8 cellular contexts compared by ENCODE assay signal in the genomic region with DNA sequence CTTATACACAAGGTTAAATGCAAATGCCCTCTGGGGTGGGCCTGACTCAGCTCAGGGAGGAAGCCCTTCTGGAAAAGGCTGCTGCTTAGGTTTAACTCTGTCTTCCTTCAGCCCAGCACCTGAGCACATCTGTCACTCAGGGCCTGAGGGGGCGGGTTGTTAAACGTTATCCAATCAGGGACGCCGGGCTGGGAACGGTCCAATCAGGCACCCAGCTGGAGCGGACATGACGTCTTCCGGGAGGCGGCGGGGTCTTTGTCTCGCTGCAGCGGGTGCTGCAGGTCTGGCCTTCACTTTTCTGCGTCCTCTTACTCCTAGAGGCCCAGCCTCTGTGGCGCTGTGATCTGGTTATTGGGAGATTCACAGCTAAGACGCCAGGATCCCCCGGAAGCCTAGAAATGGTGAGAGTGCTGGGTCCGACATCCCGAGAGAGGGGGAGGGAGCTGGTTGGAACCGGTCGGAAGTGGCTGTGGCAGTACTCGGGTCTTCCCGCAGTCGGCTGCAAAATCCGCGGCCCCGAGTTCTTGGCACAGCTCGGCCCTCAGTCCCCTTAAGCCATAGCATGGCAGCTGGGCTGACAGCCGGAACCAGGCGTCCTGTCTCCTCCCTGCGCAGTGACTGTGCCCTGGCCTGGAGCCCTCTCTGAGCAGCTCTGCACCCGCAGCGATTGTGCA. TPM values are rescaled to one million over a fixed set of nuclear protein-coding genes. Genes with fewer than 3 reads are reported as not detected.
A peak's percentile ranks its signal among the peaks of the same experiment; 100 is the strongest.
DNase-seq lines count a peak whose midpoint lies in the region; ATAC-seq and TF ChIP-seq lines count a peak whose summit lies in the region.

A gene (plus strand): TSS at position 258 of the 674 bp plus-strand sequence. CDS start 141 bp downstream, at position 399.

- POLR2A ChIA-PET in PC-3 (lab: Charles Lee; ENCODE audit: unreplicated experiment) = interaction anchor here (0.7 to 1.0 kb wide), 2 partner anchors 129 to 819 kb away, joined by 3 to 5 read pairs; a partner anchor contains a TSS

- intact Hi-C loops in PC-3 (cut with micrococcal nuclease) = loop anchor here (1.0 to 10.0 kb wide), 3 partner anchors 108 to 231 kb away; a partner anchor contains a TSS

- H3K36me3 ChIP-seq in PC-3 (ENCODE audit: low read depth, low read length) = peaks cover 8% of the 10 kb centered on the region; the same call in 1 of the 2 replicates
- no peaks in the 10 kb centered on the region for H3K36me3 ChIP-seq in esophagus (ENCODE audit: control insufficient read depth in 2 of 2, insufficient read depth in 2 of 2, low read length in 1 of 2)
- peaks cover 0 to 1% of the 10 kb centered on the region in 2 donors for H3K36me3 ChIP-seq in mucosa of rectum (ENCODE audit: control insufficient read depth in 2 of 2, insufficient read depth in 2 of 2, low read length in 2 of 2)

- no peaks in the 10 kb centered on the region for H3K9me2 ChIP-seq in PC-3 (replicated peaks; ENCODE audit: low read length)

- H3F3A ChIP-seq in PC-3 (ENCODE audit: low read length, unreplicated experiment) = no peaks in the 10 kb centered on the region

- BruUV-seq in PC-3 (replicated peaks; lab: Mats Ljungman, UMichigan) = no TSS peak

- H3K9ac ChIP-seq in PC-3 (ENCODE audit: low read length) (peak within 1 kb of the TSS; percentile 88), mucosa of rectum (ENCODE audit: low read depth in 1 of 2, low read length in 2 of 2) (peak within 1 kb of the TSS; percentile 87 to 89)

- no peaks in the 10 kb centered on the region for H4K20me1 ChIP-seq in PC-3 (ENCODE audit: low read length)

- peaks cover 32% of the 10 kb centered on the region for H3K4me1 Mint-ChIP-seq in activated T-cell treated with anti-CD3 and anti-CD28 coated beads, Interleukin-2, amount 50 U/mL, for 24 hours (ENCODE audit: low read depth)

- H3K27me3 Mint-ChIP-seq in activated T-cell treated with anti-CD3 and anti-CD28 coated beads, Interleukin-2, amount 50 U/mL, for 24 hours = no peaks in the 10 kb centered on the region

- peaks cover 37% of the 10 kb centered on the region for H3K79me2 ChIP-seq in PC-3 (ENCODE audit: low read length)

- H3K27me3 ChIP-seq in PC-3 (ENCODE audit: low read length) = no peaks in the 10 kb centered on the region
- no peaks in the 10 kb centered on the region for H3K27me3 ChIP-seq in esophagus (ENCODE audit: control insufficient read depth in 1 of 2, insufficient read depth in 2 of 2, low read length in 2 of 2)
- H3K27me3 ChIP-seq in mucosa of rectum (ENCODE audit: control insufficient read depth in 2 of 2, insufficient read depth in 2 of 2, low read length in 2 of 2) = no peaks in the 10 kb centered on the region

- peak within 1 kb of the TSS; percentile 93 for H3K4me3 ChIP-seq in Jurkat, Clone E6-1 (ENCODE audit: low read length)
- H3K4me3 ChIP-seq in PC-3 (ENCODE audit: low read length) (peak within 1 kb of the TSS; percentile 98), esophagus (ENCODE audit: low read depth in 1 of 2, low read length in 2 of 2) (peak within 1 kb of the TSS; percentile 72 to 89), mucosa of rectum (ENCODE audit: low read length in 2 of 2) (peak within 1 kb of the TSS; percentile 87 to 94)

- 0% methylated on average over 32 of the region's 32 CpGs for WGBS in esophagus, 2 donors

- CTCF ChIA-PET in PC-3 (lab: Charles Lee) = no interaction called here

- no peak for TF ChIP-seq CTCF in PC-3 (conservative IDR thresholded peaks at IDR 0.05; ENCODE audit: low read depth, low read length)

- 0 out of 2 replicates have a peak, but pooled peaks cover 10% of the 10 kb centered on the region for H3K4me1 ChIP-seq in PC-3 (ENCODE audit: insufficient read depth, low read length)
- H3K4me1 ChIP-seq in esophagus (ENCODE audit: control insufficient read depth in 2 of 2, insufficient read depth in 2 of 2, low read length in 1 of 2) = peaks cover 0 to 2% of the 10 kb centered on the region in 2 donors
- H3K4me1 ChIP-seq in mucosa of rectum (ENCODE audit: control insufficient read depth in 2 of 2, insufficient read depth in 2 of 2, low read length in 2 of 2) = peaks cover 0 to 9% of the 10 kb centered on the region in 2 donors

- H2AFZ ChIP-seq in PC-3 (ENCODE audit: low read length) = peak within 1 kb of the TSS; percentile 89

- H3K9me3 ChIP-seq in PC-3 (ENCODE audit: low read length) (no peaks in the 10 kb centered on the region), esophagus (ENCODE audit: control insufficient read depth in 2 of 2, insufficient read depth in 1 of 2, low read depth in 1 of 2, low read length in 1 of 2) (no peaks in the 10 kb centered on the region), mucosa of rectum (ENCODE audit: control insufficient read depth in 2 of 2, low read length in 2 of 2) (no peaks in the 10 kb centered on the region)

- peak within 1 kb of the TSS; percentile 50 for H3K27ac ChIP-seq in PC-3 (ENCODE audit: low read length)
- H3K27ac ChIP-seq in esophagus (ENCODE audit: low read depth in 2 of 2, low read length in 1 of 2) = peak within 1 kb of the TSS; percentile 81 to 86
- peak within 1 kb of the TSS; percentile 84 to 87 for H3K27ac ChIP-seq in mucosa of rectum (ENCODE audit: low read depth in 2 of 2, low read length in 2 of 2)

- ATAC-seq in GM21717 (IDR thresholded peaks at IDR 0.05; ENCODE audit: unreplicated experiment) (peak; percentile 100), PC-3 (peak; percentile 100)

- H3K36me3 Mint-ChIP-seq in activated T-cell treated with anti-CD3 and anti-CD28 coated beads, Interleukin-2, amount 50 U/mL, for 24 hours (ENCODE audit: low read depth) = peaks cover 46% of the 10 kb centered on the region

- peak; percentile 100 for DNase-seq in DMS53 (lab: John Stamatoyannopoulos, UW)
- peak; percentile 97 for DNase-seq in Jurkat, Clone E6-1 (ENCODE audit: low read depth, low spot score)
- peak; percentile 95 for DNase-seq in PC-3
- DNase-seq in activated T-cell treated with anti-CD3 and anti-CD28 coated beads, Interleukin-2, amount 50 U/mL, for 24 hours = peak; percentile 92
- DNase-seq in stimulated activated CD8-positive, alpha-beta memory T cell treated with anti-CD3 and anti-CD28 coated beads, Interleukin-4, amount 100 ng/mL, for 4 hours (ENCODE audit: low read depth in 2 of 2, low spot score in 1 of 2) = peak; percentile 84 to 87

- peak within 1 kb of the TSS; percentile 86 for H3K4me2 ChIP-seq in PC-3 (ENCODE audit: low read length)

- peak within 1 kb of the TSS; percentile 98 for H3K27ac Mint-ChIP-seq in activated T-cell treated with anti-CD3 and anti-CD28 coated beads, Interleukin-2, amount 50 U/mL, for 24 hours

- peak within 1 kb of the TSS; percentile 100 for H3K4me3 Mint-ChIP-seq in activated T-cell treated with anti-CD3 and anti-CD28 coated beads, Interleukin-2, amount 50 U/mL, for 24 hours

- no peaks in the 10 kb centered on the region for H3K9me3 Mint-ChIP-seq in activated T-cell treated with anti-CD3 and anti-CD28 coated beads, Interleukin-2, amount 50 U/mL, for 24 hours

RNA-seq across cellular contexts. Expression of the gene that starts here (rescaled TPM):
- polyA plus RNA-seq in Jurkat, Clone E6-1 (2012; ENCODE audit: insufficient read depth, insufficient read length) = 24.9 TPM
- 4.1 and 10.9 TPM in 2 replicates for total RNA-seq in PC-3 (2014; rRNA removed)
- 1 to 10 TPM; 3.2 to 6.9 TPM for polyA plus RNA-seq in esophagus

Comparison
In these comparisons a context has a peak if more than half of its experiments do, and no peak if none do; other contexts are left out.
1. Peak in every context shown above with its lines: DNase-seq, ATAC-seq, H3K4me3 ChIP-seq and H3K27ac ChIP-seq.